ENCODE assay signal across 12 cellular contexts in genomic region chr6:107495196-107495643, GRCh38. TPM values are rescaled to one million over a fixed set of nuclear protein-coding genes. Genes with fewer than 3 reads are reported as not detected.
DNase-seq lines count a peak whose midpoint lies in the region; ATAC-seq and TF ChIP-seq lines count a peak whose summit lies in the region.
"Had no signal": no experiment of that assay in that cellular context is flagged by ENCODE, and none has a peak within 500 bp of the region (broad histone marks: within the 10 kb centered on the region; RNA-seq: fewer than 3 reads in every experiment).

No MANE protein-coding gene starts in this region.

- peaks cover 8% of the 10 kb centered on the region for H3K4me1 Mint-ChIP-seq in activated T-cell treated with anti-CD3 and anti-CD28 coated beads, Interleukin-2, amount 50 U/mL, for 4 hours (ENCODE audit: low read depth)

- H3K4me1 ChIP-seq in ascending aorta: peaks cover 15 to 41% of the 10 kb centered on the region in 2 donors
- H3K4me1 ChIP-seq in rectal smooth muscle tissue (ENCODE audit: control insufficient read depth, insufficient read depth, low read length): peaks cover 43% of the 10 kb centered on the region
- H3K4me1 ChIP-seq in Peyer's patch: peaks cover 0 to 28% (median 3%) of the 10 kb centered on the region in 4 donors

- peak overlapping the region; percentile 25 to 50 for H3K4me3 ChIP-seq in ascending aorta
- H3K4me3 ChIP-seq in rectal smooth muscle tissue (ENCODE audit: low read length): peak overlapping the region; percentile 3
- H3K4me3 ChIP-seq in Peyer's patch: no peak overlapping the region

- H3K27me3 Mint-ChIP-seq in activated T-cell treated with anti-CD3 and anti-CD28 coated beads, Interleukin-2, amount 50 U/mL, for 4 hours (ENCODE audit: low read depth): peaks cover 32% of the 10 kb centered on the region

- H3K9me3 ChIP-seq in ascending aorta (no peaks in the 10 kb centered on the region), Peyer's patch (no peaks in the 10 kb centered on the region)

- TF ChIP-seq POLR2A in Peyer's patch (IDR thresholded peaks at IDR 0.05): no peak

- intact Hi-C loops in ascending aorta (cut with DNase I) (loop anchor here (10.0 kb wide), 2 partner anchors 110 to 380 kb away; partner anchors contain the start of gene BEND3), left ventricle myocardium superior (cut with micrococcal nuclease) (no loop called here)

- no peak overlapping the region for H3K4me3 Mint-ChIP-seq in activated T-cell treated with anti-CD3 and anti-CD28 coated beads, Interleukin-2, amount 50 U/mL, for 4 hours
- H3K4me3 Mint-ChIP-seq: CD8-positive, alpha-beta memory T cell; HFFc6 had no signal

- H3K36me3 ChIP-seq in ascending aorta (no peaks in the 10 kb centered on the region), rectal smooth muscle tissue (ENCODE audit: control insufficient read depth, insufficient read depth, low read length) (no peaks in the 10 kb centered on the region), Peyer's patch (no peaks in the 10 kb centered on the region)

- TF ChIP-seq CTCF in ascending aorta (IDR thresholded peaks at IDR 0.05): no peak
- no peak for TF ChIP-seq CTCF in Peyer's patch (IDR thresholded peaks at IDR 0.05)

- no peaks in the 10 kb centered on the region for H3K27me3 ChIP-seq in ascending aorta
- H3K27me3 ChIP-seq in rectal smooth muscle tissue (ENCODE audit: control insufficient read depth, insufficient read depth, low read length): peaks cover 8% of the 10 kb centered on the region
- peaks cover 0 to 13% of the 10 kb centered on the region in 2 donors for H3K27me3 ChIP-seq in Peyer's patch

- H3K27ac ChIP-seq in ascending aorta (peak overlapping the region; percentile 82 to 83), rectal smooth muscle tissue (ENCODE audit: low read depth, low read length) (peak overlapping the region; percentile 92), Peyer's patch (peak overlapping the region in 2 of 4 donors; percentile 32 to 60)

- DNase-seq in EL: peak; percentile 11
- DNase-seq in ascending aorta (ENCODE audit: low spot score in 2 of 2): no peak
- DNase-seq in left ventricle myocardium superior: peak; percentile 44
- DNase-seq in activated T-cell treated with anti-CD3 and anti-CD28 coated beads, Interleukin-2, amount 50 U/mL, for 4 hours: no peak
- DNase-seq in CD1c-positive myeloid dendritic cell (ENCODE audit: extremely low spot score): no peak
- DNase-seq in Peyer's patch: no peak
- DNase-seq: activated CD4-positive, alpha-beta T cell treated with anti-CD3 and anti-CD28 coated beads, Interleukin-2, amount 50 U/mL, for 1 hour; CD8-positive, alpha-beta memory T cell; HFFc6; KG1 had no signal

- H3K9ac ChIP-seq in rectal smooth muscle tissue (ENCODE audit: low read length): no peak overlapping the region

- no peaks in the 10 kb centered on the region for H3K36me3 Mint-ChIP-seq in activated T-cell treated with anti-CD3 and anti-CD28 coated beads, Interleukin-2, amount 50 U/mL, for 4 hours (ENCODE audit: insufficient read depth)
- H3K36me3 Mint-ChIP-seq: CD8-positive, alpha-beta memory T cell had no signal

- peak; percentile 12 for ATAC-seq in left ventricle myocardium superior
- ATAC-seq in activated T-cell treated with anti-CD3 and anti-CD28 coated beads, Interleukin-2, amount 50 U/mL, for 4 hours: no peak
- ATAC-seq in GM18907 (IDR thresholded peaks at IDR 0.05; ENCODE audit: unreplicated experiment): no peak

- H3K9me3 Mint-ChIP-seq in activated T-cell treated with anti-CD3 and anti-CD28 coated beads, Interleukin-2, amount 50 U/mL, for 4 hours: no peaks in the 10 kb centered on the region
- H3K9me3 Mint-ChIP-seq: CD8-positive, alpha-beta memory T cell; HFFc6 had no signal

RNA-seq across cellular contexts. Expression of gene SOBP, which starts 5.3 kb away (rescaled TPM):
- total RNA-seq in ascending aorta (5.4 TPM), left ventricle myocardium superior (15.3 TPM), Peyer's patch (10 to 100 TPM in 1 of 4 donors, 1 to 10 TPM in 2, under 1 TPM in 1; 0.35 to 13.2 (median 1.8) TPM)
- 1 to 10 TPM; 1.1 to 2.1 (median 1.8) TPM for total RNA-seq in activated T-cell treated with anti-CD3 and anti-CD28 coated beads, Interleukin-2, amount 50 U/mL, for 4 hours

RNA-seq across cellular contexts. Expression of gene PDSS2, which starts 35.9 kb away (rescaled TPM):
- total RNA-seq in ascending aorta: 0.85 TPM
- 16.2 TPM for total RNA-seq in left ventricle myocardium superior
- total RNA-seq in activated T-cell treated with anti-CD3 and anti-CD28 coated beads, Interleukin-2, amount 50 U/mL, for 4 hours: 10 to 100 TPM; 10.9 to 14.8 (median 12.6) TPM
- 10 to 100 TPM in 3 of 4 donors, 1 to 10 TPM in 1; 9.5 to 16.5 (median 15.4) TPM for total RNA-seq in Peyer's patch

Comparison
In these comparisons a context has a peak if more than half of its experiments do, and no peak if none do; other contexts are left out.
1. DNase-seq: peak in EL (single experiment) and left ventricle myocardium superior (single experiment); none in ascending aorta (0 of 2), activated T-cell treated with anti-CD3 and anti-CD28 coated beads, Interleukin-2, amount 50 U/mL, for 4 hours (single experiment), CD1c-positive myeloid dendritic cell (single experiment) and Peyer's patch (0 of 3).
2. H3K4me3 ChIP-seq: peak in ascending aorta (2 of 2) and rectal smooth muscle tissue (single experiment); none in Peyer's patch (0 of 4).